ENCODE assay signal across 9 cellular contexts in the genomic region with DNA sequence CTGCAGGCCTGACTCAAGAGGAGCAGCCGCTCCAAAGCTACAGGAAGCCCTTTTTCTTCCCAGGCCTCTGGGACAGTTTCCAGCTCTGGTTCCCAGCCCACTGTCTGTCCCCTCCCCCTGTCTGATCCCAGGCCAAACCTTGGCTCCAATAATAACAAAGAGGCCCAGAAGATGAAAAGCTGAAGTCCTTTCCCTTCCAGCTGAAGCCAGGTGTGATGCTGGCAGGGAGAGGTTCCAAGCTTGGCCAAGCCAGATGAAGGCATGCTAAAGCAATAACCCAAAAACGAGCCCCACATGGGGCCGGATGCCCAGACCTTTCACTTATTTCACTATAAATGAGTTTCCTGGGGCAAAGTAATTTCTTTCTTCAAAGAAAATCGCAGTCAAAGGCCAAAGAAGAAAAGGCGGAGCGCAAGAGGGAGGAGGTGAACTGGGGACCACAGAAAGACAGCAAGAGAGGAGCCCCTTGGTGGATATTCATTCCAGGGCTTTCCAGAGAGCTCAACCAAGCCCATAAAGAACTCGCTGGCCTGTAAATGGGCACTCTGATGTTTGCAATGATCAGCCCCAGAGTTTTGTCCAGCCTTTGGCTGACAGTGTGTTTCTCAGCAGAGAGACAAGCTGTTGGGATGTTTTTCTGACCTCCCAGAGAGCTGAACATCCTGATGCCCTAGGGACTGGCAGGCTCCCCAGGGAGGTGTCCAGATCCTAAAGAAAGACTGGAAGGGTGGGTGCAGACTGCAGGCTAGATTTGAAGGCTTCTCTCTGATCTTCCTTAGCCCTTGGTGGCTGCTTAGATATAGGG.
DNase-seq lines count a peak whose midpoint lies in the region; TF ChIP-seq lines count a peak whose summit lies in the region.
"Had no signal": no experiment of that assay in that cellular context is flagged by ENCODE, and none has a peak within 500 bp of the region (broad histone marks: within the 10 kb centered on the region; RNA-seq: fewer than 3 reads in every experiment).

No MANE protein-coding gene starts in this region.

- peak; percentile 52 for DNase-seq in LNCaP clone FGC (ENCODE audit: low read depth)
- peak; percentile 81 to 92 for DNase-seq in cardiac fibroblast (ENCODE audit: low read depth in 2 of 2)
- peak; percentile 79 for DNase-seq in islet precursor cell
- DNase-seq in spleen: no peak
- no peak for DNase-seq in NCI-H510A (lab: John Stamatoyannopoulos, UW)
- DNase-seq in activated T-cell treated with anti-CD3 and anti-CD28 coated beads for 4 hours: no peak
- no peak for DNase-seq in SIG-M5 (lab: John Stamatoyannopoulos, UW)
- no peak for DNase-seq in HuH-7 (ENCODE audit: low spot score)
- DNase-seq: activated T-cell treated with anti-CD3 and anti-CD28 coated beads, Interleukin-2, amount 50 U/mL, for 4 hours had no signal

- WGBS in spleen, 5 donors: 59 to 84% (median 73%) methylated on average over 7 of the region's 7 CpGs

- peaks cover 0 to 11% (median 2%) of the 10 kb centered on the region in 6 donors for H3K4me1 ChIP-seq in spleen

- H3K36me3 ChIP-seq in spleen: no peaks in the 10 kb centered on the region

- H3K27ac ChIP-seq in spleen: peak overlapping the region in 5 of 8 donors; percentile 10 to 44 (median 21)

- H3K27me3 ChIP-seq in spleen (replicated peaks in 1 of 7): peaks cover 0 to 4% (median 0%) of the 10 kb centered on the region in 7 donors

- intact Hi-C loops in spleen (cut with DNase I; ENCODE audit: low total_unique reads): no loop called here

- TF ChIP-seq POLR2A in spleen (IDR thresholded peaks at IDR 0.05): no peak

- H3K9me3 ChIP-seq in spleen: peaks cover 0 to 1% (median 0%) of the 10 kb centered on the region in 8 donors

- TF ChIP-seq CTCF in LNCaP clone FGC (IDR thresholded peaks at IDR 0.05; ENCODE audit: control insufficient read depth, extremely low read depth, insufficient read depth) (no peak), cardiac fibroblast (IDR thresholded peaks at IDR 0.05; ENCODE audit: low read depth, low read length) (no peak), spleen (IDR thresholded peaks at IDR 0.05 in 8 of 11, conservative IDR thresholded peaks at IDR 0.05 in 3 of 11) (no peak)

- H3K4me3 ChIP-seq in LNCaP clone FGC (ENCODE audit: low read depth, low read length) (no peak overlapping the region), cardiac fibroblast (replicated peaks in 1 of 2; ENCODE audit: low read depth in 2 of 2, low read length in 2 of 2) (no peak overlapping the region), spleen (no peak overlapping the region)

Comparison
In these comparisons a context has a peak if more than half of its experiments do, and no peak if none do; other contexts are left out.
1. DNase-seq: peak in LNCaP clone FGC (single experiment), cardiac fibroblast (2 of 2) and islet precursor cell (single experiment); none in spleen (single experiment), NCI-H510A (single experiment), activated T-cell treated with anti-CD3 and anti-CD28 coated beads for 4 hours (single experiment), SIG-M5 (single experiment) and HuH-7 (single experiment).